Comparison of ENCODE assay signal across 8 cellular contexts in genomic region chr3:113035387-113035982, GRCh38. TPM values are rescaled to one million over a fixed set of nuclear protein-coding genes. Genes with fewer than 3 reads are reported as not detected.
DNase-seq lines count a peak whose midpoint lies in the region; ATAC-seq and TF ChIP-seq lines count a peak whose summit lies in the region.

No MANE protein-coding gene starts in this region.

- CTCF ChIA-PET in HEK293 (lab: Yijun Ruan, JAX) = interaction anchor here (0.7 to 1.5 kb wide), 5 partner anchors 15 to 301 kb away, joined by 3 to 5 read pairs (median 4); no protein-coding TSS in a partner anchor

- H3K27ac ChIP-seq in 22Rv1 = no peak overlapping the region
- no peak overlapping the region for H3K27ac ChIP-seq in HEK293 (ENCODE audit: extremely low read depth, low read depth, low read length)

- TF ChIP-seq CTCF in 22Rv1 (IDR thresholded peaks at IDR 0.05) (peak; percentile 87), HEK293 (tag by site-specific recombination; IDR thresholded peaks at IDR 0.05) (no peak)

- DNase-seq in ELF-1 (ENCODE audit: low read depth, low spot score) = peak; percentile 61
- DNase-seq in NCI-H128 (lab: John Stamatoyannopoulos, UW; ENCODE audit: unreplicated experiment) = peak; percentile 36
- DNase-seq in T-helper 17 cell = peak in 1 of 3 donors; percentile 30
- DNase-seq in effector CD4-positive, alpha-beta T cell = peak; percentile 7
- peak; percentile 77 for DNase-seq in medulla oblongata (ENCODE audit: extremely low spot score)

- H3K4me1 ChIP-seq in HEK293 (ENCODE audit: control insufficient read depth, insufficient read depth, low read length) = no peaks in the 10 kb centered on the region

- no peaks in the 10 kb centered on the region for H3K27me3 Mint-ChIP-seq in T-helper 17 cell

- no peaks in the 10 kb centered on the region for H3K9me3 ChIP-seq in HEK293 (ENCODE audit: control insufficient read depth, insufficient read depth, low read depth, low read length)
- no peaks in the 10 kb centered on the region for H3K9me3 ChIP-seq in T-helper 17 cell (ENCODE audit: control insufficient read depth, low read length, poor library complexity, severe bottlenecking)

- POLR2A ChIA-PET in HEK293 (lab: Yijun Ruan, JAX) = interaction anchor here (0.6 to 1.2 kb wide), 2 partner anchors 16 to 711 kb away, joined by 3 to 7 read pairs; a partner anchor contains a TSS

- no peaks in the 10 kb centered on the region for H3K36me3 ChIP-seq in HEK293 (ENCODE audit: control insufficient read depth in 2 of 2, insufficient read depth in 1 of 2, low read length in 2 of 2)

- ATAC-seq in T-helper 17 cell (peak; percentile 89), HG02981 (IDR thresholded peaks at IDR 0.05; ENCODE audit: unreplicated experiment) (no peak)

- no peak overlapping the region for H3K4me3 ChIP-seq in HEK293 (ENCODE audit: low read depth, low read length)

- H3K27ac Mint-ChIP-seq in T-helper 17 cell = no peak overlapping the region

- no peaks in the 10 kb centered on the region for H3K4me1 Mint-ChIP-seq in T-helper 17 cell

- H3K4me3 Mint-ChIP-seq in T-helper 17 cell = no peak overlapping the region

- no peaks in the 10 kb centered on the region for H3K36me3 Mint-ChIP-seq in T-helper 17 cell (ENCODE audit: low read depth)

TF ChIP-seq in HEK293, 187 proteins besides CTCF, POLR2A, EP300 and RAD21:
- peak; percentile 50 for TF ChIP-seq ZNF654 (tag by site-specific recombination; IDR thresholded peaks at IDR 0.05; ENCODE audit: low read depth)
- TF ChIP-seq ZBTB20 (tag by site-specific recombination; IDR thresholded peaks at IDR 0.05) = no peak
TF ChIP-seq in HEK293: peak in this region for 1.

RNA-seq across cellular contexts. Expression of gene GTPBP8, which starts 44.7 kb away (rescaled TPM):
- 10 to 100 TPM; 16.7 to 20.4 TPM for total RNA-seq in T-helper 17 cell
